ENCODE assay signal across 1 cellular context in genomic region chr11:95608093-95608492, GRCh38.
TF ChIP-seq lines count a peak whose summit lies in the region.

No MANE protein-coding gene starts in this region.

TF ChIP-seq in GM23338, 12 proteins besides CTCF, POLR2A, EP300 and RAD21 (continued from another document):
- TF ChIP-seq ZNF462 (CRISPR knock-in tag; IDR thresholded peaks at IDR 0.05) (no peak), STAT1 (IDR thresholded peaks at IDR 0.05; ENCODE audit: unreplicated experiment) (no peak), ZNF114 (CRISPR knock-in tag; IDR thresholded peaks at IDR 0.05) (no peak), NANOG (IDR thresholded peaks at IDR 0.05; ENCODE audit: borderline replicate concordance) (no peak), EZH2 (IDR thresholded peaks at IDR 0.05; ENCODE audit: low read depth, unreplicated experiment) (no peak), CREB1 (CRISPR knock-in tag; IDR thresholded peaks at IDR 0.05; ENCODE audit: low read depth) (no peak), ETS1 (IDR thresholded peaks at IDR 0.05) (no peak), POLR2AphosphoS5 (IDR thresholded peaks at IDR 0.05; ENCODE audit: low read depth) (no peak), JUNB (IDR thresholded peaks at IDR 0.05; ENCODE audit: unreplicated experiment) (no peak)
